ENCODE assay signal across 8 cellular contexts in the genomic region with DNA sequence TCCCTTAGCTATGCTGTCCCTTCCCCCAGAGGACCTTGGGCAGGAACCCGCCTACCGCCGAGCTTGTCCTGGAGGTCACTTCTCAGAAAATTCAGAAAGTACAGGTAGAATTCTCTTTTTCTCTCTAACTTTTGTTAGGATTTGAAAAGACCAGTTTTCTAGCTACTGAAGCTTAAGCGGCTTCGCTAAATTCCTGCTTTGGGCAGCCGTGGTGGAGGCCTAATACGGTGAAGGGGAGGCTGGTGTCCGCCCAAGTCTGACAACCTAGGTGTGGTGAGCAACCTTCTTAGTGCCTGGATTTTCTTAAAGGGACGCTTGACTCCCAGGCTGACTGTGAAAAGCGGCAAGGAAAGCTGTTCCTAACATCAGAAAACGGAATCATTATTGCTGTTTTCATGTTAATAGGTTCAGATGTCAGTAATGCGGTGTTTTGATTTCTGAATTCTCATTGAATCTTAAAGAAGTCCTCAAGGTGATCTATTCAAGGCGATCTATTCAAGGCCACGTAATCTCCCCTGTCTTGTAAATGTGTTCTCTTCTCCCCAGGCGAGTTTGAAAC. TPM values are rescaled to one million over a fixed set of nuclear protein-coding genes. Genes with fewer than 3 reads are reported as not detected.
DNase-seq lines count a peak whose midpoint lies in the region; ATAC-seq and TF ChIP-seq lines count a peak whose summit lies in the region.

No MANE protein-coding gene starts in this region.

- H3K4me3 ChIP-seq in hepatocyte (peak overlapping the region; percentile 96), skeletal muscle tissue (ENCODE audit: low read length in 3 of 3) (peak overlapping the region; percentile 67 to 86 (median 80))

- ATAC-seq in Right ventricle myocardium superior (ENCODE audit: poor library complexity) (peak; percentile 44), Right ventricle myocardium inferior (no peak), HG02759 (IDR thresholded peaks at IDR 0.05; ENCODE audit: unreplicated experiment) (no peak), HG03378 (IDR thresholded peaks at IDR 0.05; ENCODE audit: unreplicated experiment) (no peak)
- ATAC-seq in activated CD8-positive, alpha-beta T cell treated with anti-CD3 and anti-CD28 coated beads, Interleukin-2, amount 10 ng/mL, durations not matched to agents 7 days and 5 days, result no peak

- 6% methylated on average over 15 of the region's 15 CpGs for WGBS in hepatocyte (ENCODE audit: low lambda C conversion rate, missing lambda C conversion rate)

- H3K4me3 Mint-ChIP-seq in activated CD8-positive, alpha-beta T cell treated with anti-CD3 and anti-CD28 coated beads, Interleukin-2, amount 10 ng/mL, durations not matched to agents 7 days and 5 days, result peak overlapping the region; percentile 61

- peak overlapping the region; percentile 47 for H2AFZ ChIP-seq in hepatocyte

- H3K9ac ChIP-seq in skeletal muscle tissue (ENCODE audit: low read depth in 1 of 3, low read length in 3 of 3), result peak overlapping the region; percentile 61 to 80 (median 72)

- H3K4me2 ChIP-seq in hepatocyte, result peak overlapping the region; percentile 87

- H3K27me3 ChIP-seq in hepatocyte (no peaks in the 10 kb centered on the region), skeletal muscle tissue (ENCODE audit: control insufficient read depth in 3 of 3, insufficient read depth in 3 of 3, low read length in 3 of 3) (no peaks in the 10 kb centered on the region)

- intact Hi-C loops in Right ventricle myocardium superior (cut with DNase I) (no loop called here), Right ventricle myocardium inferior (cut with DNase I) (loop anchor here (5.0 kb wide), 1 partner anchor 42 kb away; no protein-coding TSS in a partner anchor)

- H3K9me2 ChIP-seq in hepatocyte (replicated peaks; ENCODE audit: insufficient read depth), result no peaks in the 10 kb centered on the region

- no peaks in the 10 kb centered on the region for H3K36me3 Mint-ChIP-seq in activated CD8-positive, alpha-beta T cell treated with anti-CD3 and anti-CD28 coated beads, Interleukin-2, amount 10 ng/mL, durations not matched to agents 7 days and 5 days (ENCODE audit: low read depth)

- H3K79me2 ChIP-seq in hepatocyte, result peaks cover 39% of the 10 kb centered on the region

- H4K20me1 ChIP-seq in hepatocyte (ENCODE audit: insufficient read depth, poor library complexity, severe bottlenecking), result peaks cover 5% of the 10 kb centered on the region

- peaks cover 10% of the 10 kb centered on the region for H3K4me1 ChIP-seq in hepatocyte (ENCODE audit: insufficient read depth)
- peaks cover 10 to 13% (median 13%) of the 10 kb centered on the region in 3 donors for H3K4me1 ChIP-seq in skeletal muscle tissue (ENCODE audit: control insufficient read depth in 3 of 3, insufficient read depth in 3 of 3, low read length in 3 of 3)

- H3K4me1 Mint-ChIP-seq in activated CD8-positive, alpha-beta T cell treated with anti-CD3 and anti-CD28 coated beads, Interleukin-2, amount 10 ng/mL, durations not matched to agents 7 days and 5 days (ENCODE audit: low read depth), result peaks cover 12% of the 10 kb centered on the region

- H3K9me3 ChIP-seq in hepatocyte (ENCODE audit: low read depth) (no peaks in the 10 kb centered on the region), skeletal muscle tissue (ENCODE audit: control insufficient read depth in 3 of 3, low read length in 3 of 3) (no peaks in the 10 kb centered on the region)

- H3K27me3 Mint-ChIP-seq in activated CD8-positive, alpha-beta T cell treated with anti-CD3 and anti-CD28 coated beads, Interleukin-2, amount 10 ng/mL, durations not matched to agents 7 days and 5 days (ENCODE audit: low read depth), result peaks cover 29% of the 10 kb centered on the region

- no peaks in the 10 kb centered on the region for H3K9me3 Mint-ChIP-seq in activated CD8-positive, alpha-beta T cell treated with anti-CD3 and anti-CD28 coated beads, Interleukin-2, amount 10 ng/mL, durations not matched to agents 7 days and 5 days (ENCODE audit: insufficient read depth)

- H3K27ac Mint-ChIP-seq in activated CD8-positive, alpha-beta T cell treated with anti-CD3 and anti-CD28 coated beads, Interleukin-2, amount 10 ng/mL, durations not matched to agents 7 days and 5 days, result no peak overlapping the region

- peak overlapping the region; percentile 90 for H3K27ac ChIP-seq in hepatocyte
- no peak overlapping the region for H3K27ac ChIP-seq in skeletal muscle tissue (ENCODE audit: low read depth, low read length)

- POLR2A ChIA-PET in activated CD8-positive, alpha-beta T cell treated with anti-CD3 and anti-CD28 coated beads, Interleukin-2, amount 10 ng/mL, durations not matched to agents 7 days and 5 days (lab: Charles Lee), result no interaction called here

- CTCF ChIA-PET in activated CD8-positive, alpha-beta T cell treated with anti-CD3 and anti-CD28 coated beads, Interleukin-2, amount 10 ng/mL, durations not matched to agents 7 days and 5 days (lab: Charles Lee), result interaction anchor here (1.1 to 1.3 kb wide), 2 partner anchors 355 to 747 kb away, joined by 3 to 4 read pairs; a partner anchor contains a TSS

- no peak for TF ChIP-seq CTCF in hepatocyte (IDR thresholded peaks at IDR 0.05; ENCODE audit: poor library complexity)

- DNase-seq in Right ventricle myocardium superior (no peak), Right ventricle myocardium inferior (ENCODE audit: missing footprints) (no peak), hepatocyte (ENCODE audit: low spot score) (peak; percentile 30), AML-193 (lab: John Stamatoyannopoulos, UW) (no peak)
- DNase-seq in activated CD8-positive, alpha-beta T cell treated with anti-CD3 and anti-CD28 coated beads, Interleukin-2, amount 10 ng/mL, durations not matched to agents 7 days and 5 days, result no peak

- H3K36me3 ChIP-seq in hepatocyte (replicated peaks; ENCODE audit: insufficient read depth, low read depth) (no peaks in the 10 kb centered on the region), skeletal muscle tissue (ENCODE audit: control insufficient read depth in 3 of 3, insufficient read depth in 3 of 3, low read length in 3 of 3) (no peaks in the 10 kb centered on the region)

RNA-seq across cellular contexts. Expression of a gene that starts 0.8 kb away (rescaled TPM):
- 17.3 TPM for total RNA-seq in Right ventricle myocardium superior
- 17.4 TPM for total RNA-seq in Right ventricle myocardium inferior
- under 1 TPM; 0.66 to 0.68 TPM for total RNA-seq in activated CD8-positive, alpha-beta T cell treated with anti-CD3 and anti-CD28 coated beads, Interleukin-2, amount 10 ng/mL, durations not matched to agents 7 days and 5 days
- total RNA-seq in hepatocyte, result 38.3 and 41.5 TPM in 2 replicates
- polyA plus RNA-seq in hepatocyte, result 15.2 and 17.1 TPM in 2 replicates
- 51.1 TPM for total RNA-seq in skeletal muscle tissue

Comparison
In these comparisons a context has a peak if more than half of its experiments do, and no peak if none do; other contexts are left out.
1. RNA of a gene that starts 0.8 kb away (total RNA-seq): 51.1 TPM in skeletal muscle tissue (single experiment), 38.3 to 41.5 TPM in hepatocyte, 17.4 TPM in Right ventricle myocardium inferior (single experiment) and 17.3 TPM in Right ventricle myocardium superior (single experiment); 0.66 to 0.68 TPM in activated CD8-positive, alpha-beta T cell treated with anti-CD3 and anti-CD28 coated beads, Interleukin-2, amount 10 ng/mL, durations not matched to agents 7 days and 5 days; every median in the first group is over 10 times any median in the second.